In the genomic region with DNA sequence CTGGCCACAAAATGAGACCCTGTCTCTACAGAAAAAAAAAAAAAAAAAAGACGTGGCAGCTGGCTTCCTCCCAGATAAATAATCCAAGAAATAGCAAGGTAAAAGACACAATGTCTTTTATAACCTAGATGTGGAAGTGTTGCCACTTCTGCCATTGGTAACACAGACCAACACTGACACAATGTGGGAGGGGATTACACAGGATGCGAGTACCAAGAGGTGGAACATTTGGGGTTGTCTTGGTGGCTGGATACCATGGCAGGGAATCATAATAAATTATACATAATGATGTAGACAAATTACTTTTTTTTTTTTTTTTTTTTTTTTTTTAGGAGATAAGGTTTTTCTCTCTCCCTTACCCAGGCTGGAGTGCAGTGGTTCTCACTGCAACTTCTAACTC, we compare ENCODE assay signal across 18 cellular contexts.
"Had no signal": no experiment of that assay in that cellular context is flagged by ENCODE, and none has a peak within 500 bp of the region (broad histone marks: within the 10 kb centered on the region; RNA-seq: fewer than 3 reads in every experiment).

No MANE protein-coding gene starts in this region.

- ATAC-seq: HepG2 had no signal

- DNase-seq: KBM-7, MM.1S, NCI-H1092 treated with DMSO at 0.1 percent for 48 hours, NCI-H1436, NCI-H187, NCI-H2029, NCI-H2081 treated with DMSO at 0.1 percent for 48 hours, NCI-H2171, NCI-H226, NCI-H446, NCI-H510A, NCI-H524 treated with DMSO at 0.1 percent for 48 hours, NCI-H69, NCI-H774, SHP77, SK-N-SH had no signal

- H3K4me3 Mint-ChIP-seq: IgD-negative memory B cell had no signal

- H3K27ac Mint-ChIP-seq: IgD-negative memory B cell had no signal
